In genomic region chr4:83054928-83055327, GRCh38 we compare ENCODE assay signal across 9 cellular contexts. TPM values are rescaled to one million over a fixed set of nuclear protein-coding genes. Genes with fewer than 3 reads are reported as not detected.
DNase-seq lines count a peak whose midpoint lies in the region; ATAC-seq and TF ChIP-seq lines count a peak whose summit lies in the region.
"Had no signal": no experiment of that assay in that cellular context is flagged by ENCODE, and none has a peak within 500 bp of the region (broad histone marks: within the 10 kb centered on the region; RNA-seq: fewer than 3 reads in every experiment).

No MANE protein-coding gene starts in this region.

- H3K23ac ChIP-seq in mesendoderm (ENCODE audit: low read length), result no peak overlapping the region

- no peak overlapping the region for H3K4ac ChIP-seq in mesendoderm (ENCODE audit: low read depth, low read length)

- no peak overlapping the region for H3K4me3 ChIP-seq in CD4-positive, alpha-beta memory T cell (ENCODE audit: low read length in 2 of 2)
- H3K4me3 ChIP-seq in H7 (ENCODE audit: insufficient read depth, low read depth, low read length) (no peak overlapping the region), mesendoderm (ENCODE audit: low read length) (no peak overlapping the region)

- peaks cover 0 to 3% (median 0%) of the 10 kb centered on the region in 4 donors for H3K4me1 Mint-ChIP-seq in CD4-positive, alpha-beta memory T cell
- no peaks in the 10 kb centered on the region for H3K4me1 Mint-ChIP-seq in activated CD8-positive, alpha-beta T cell treated with anti-CD3 and anti-CD28 coated beads for 36 hours (ENCODE audit: low read depth)

- intact Hi-C loops in CD4-positive, alpha-beta memory T cell (cut with micrococcal nuclease), result loop anchor here (1.0 kb wide), 2 partner anchors 205 to 229 kb away; partner anchors contain the start of gene COQ2
- intact Hi-C loops in activated CD8-positive, alpha-beta T cell treated with anti-CD3 and anti-CD28 coated beads for 36 hours (cut with micrococcal nuclease), result no loop called here

- POLR2A ChIA-PET in CD4-positive, alpha-beta memory T cell (lab: Charles Lee; ENCODE audit: partially characterized antibody), result interaction anchor here (1.0 to 1.4 kb wide), 2 partner anchors 206 to 230 kb away, joined by 4 read pairs; partner anchors contain the start of gene COQ2
- POLR2A ChIA-PET in activated CD8-positive, alpha-beta T cell treated with anti-CD3 and anti-CD28 coated beads for 36 hours (lab: Charles Lee), result no interaction called here

- DNase-seq in CD4-positive, alpha-beta memory T cell, result peak in 4 of 5 donors; percentile 13 to 25 (median 19)
- DNase-seq in H7 (peak; percentile 8), kidney tubule cell (ENCODE audit: low spot score) (peak; percentile 20), mesendoderm (no peak)
- DNase-seq in activated CD8-positive, alpha-beta T cell treated with anti-CD3 and anti-CD28 coated beads for 36 hours, result peak; percentile 26
- no peak for DNase-seq in stimulated activated naive CD8-positive, alpha-beta T cell treated with anti-CD3 and anti-CD28 coated beads, Interleukin-15, Interleukin-2, amounts not matched to agents 100 U/mL and 50 U/mL, for 24 hours
- DNase-seq: SW 1271 had no signal

- H3K27me3 Mint-ChIP-seq in CD4-positive, alpha-beta memory T cell, result no peaks in the 10 kb centered on the region
- H3K27me3 Mint-ChIP-seq in activated CD8-positive, alpha-beta T cell treated with anti-CD3 and anti-CD28 coated beads for 36 hours, result no peaks in the 10 kb centered on the region

- H3K4me1 ChIP-seq in CD4-positive, alpha-beta memory T cell (ENCODE audit: insufficient read depth, low read length), result no peaks in the 10 kb centered on the region
- H3K4me1 ChIP-seq in mesendoderm (ENCODE audit: control insufficient read depth, low read depth, low read length), result no peaks in the 10 kb centered on the region

- no peak overlapping the region for H3K27ac ChIP-seq in CD4-positive, alpha-beta memory T cell (ENCODE audit: low read depth, low read length)
- H3K27ac ChIP-seq in mesendoderm (ENCODE audit: low read depth, low read length), result no peak overlapping the region

- no peaks in the 10 kb centered on the region for H3K79me2 ChIP-seq in mesendoderm (ENCODE audit: control insufficient read depth, insufficient read depth, low read length)

- no peak overlapping the region for H4K8ac ChIP-seq in mesendoderm (ENCODE audit: low read depth, low read length)

- no peaks in the 10 kb centered on the region for H3K9me3 ChIP-seq in CD4-positive, alpha-beta memory T cell (ENCODE audit: control insufficient read depth in 1 of 2, low read length in 2 of 2)

- no peaks in the 10 kb centered on the region for H3K27me3 ChIP-seq in CD4-positive, alpha-beta memory T cell (ENCODE audit: insufficient read depth, low read length)
- H3K27me3 ChIP-seq in H7 (ENCODE audit: control insufficient read depth, insufficient read depth, low read length), result no peaks in the 10 kb centered on the region
- H3K27me3 ChIP-seq in mesendoderm (ENCODE audit: insufficient read depth, low read length, poor library complexity), result no peaks in the 10 kb centered on the region

- ATAC-seq in activated CD8-positive, alpha-beta T cell treated with anti-CD3 and anti-CD28 coated beads for 36 hours, result no peak
- ATAC-seq in stimulated activated naive CD8-positive, alpha-beta T cell treated with anti-CD3 and anti-CD28 coated beads, Interleukin-15, Interleukin-2, amounts not matched to agents 100 U/mL and 50 U/mL, for 24 hours, result no peak
- ATAC-seq in GM19452 (IDR thresholded peaks at IDR 0.05; ENCODE audit: unreplicated experiment) (no peak), HG03025 (IDR thresholded peaks at IDR 0.05; ENCODE audit: low FRiP score, unreplicated experiment) (no peak)

- H2BK5ac ChIP-seq in mesendoderm (ENCODE audit: low read length), result no peak overlapping the region

- H2BK15ac ChIP-seq in mesendoderm (replicated peaks; ENCODE audit: low read depth), result no peak overlapping the region

- no peak overlapping the region for H4K5ac ChIP-seq in mesendoderm (ENCODE audit: low read length)

- H3K36me3 Mint-ChIP-seq in CD4-positive, alpha-beta memory T cell, result peaks cover 44 to 50% of the 10 kb centered on the region in 2 donors
- peaks cover 6% of the 10 kb centered on the region for H3K36me3 Mint-ChIP-seq in activated CD8-positive, alpha-beta T cell treated with anti-CD3 and anti-CD28 coated beads for 36 hours (ENCODE audit: low read depth)

- no peaks in the 10 kb centered on the region for H3K79me1 ChIP-seq in mesendoderm (ENCODE audit: low read length)

- H3K27ac Mint-ChIP-seq in CD4-positive, alpha-beta memory T cell, result no peak overlapping the region
- no peak overlapping the region for H3K27ac Mint-ChIP-seq in activated CD8-positive, alpha-beta T cell treated with anti-CD3 and anti-CD28 coated beads for 36 hours

- H3K36me3 ChIP-seq in CD4-positive, alpha-beta memory T cell (ENCODE audit: insufficient read depth, low read length), result peaks cover 30% of the 10 kb centered on the region
- H3K36me3 ChIP-seq in H7 (replicated peaks; ENCODE audit: control insufficient read depth, insufficient read depth, low read length), result no peaks in the 10 kb centered on the region; the same call in 1 of the 2 replicates
- H3K36me3 ChIP-seq in mesendoderm (ENCODE audit: control insufficient read depth, insufficient read depth, low read length), result no peaks in the 10 kb centered on the region

- no peak overlapping the region for H3K4me2 ChIP-seq in mesendoderm (ENCODE audit: low read length)

- no peak overlapping the region for H2AK5ac ChIP-seq in mesendoderm (ENCODE audit: low read length)

- H3K56ac ChIP-seq in mesendoderm (ENCODE audit: low read length), result no peak overlapping the region

- TF ChIP-seq CTCF in activated CD8-positive, alpha-beta T cell treated with anti-CD3 and anti-CD28 coated beads for 36 hours (IDR thresholded peaks at IDR 0.05), result peak; percentile 43

- H3K9ac ChIP-seq in mesendoderm (ENCODE audit: low read length), result no peak overlapping the region

- no peak overlapping the region for H2BK120ac ChIP-seq in mesendoderm (ENCODE audit: low read depth, low read length)

- CTCF ChIA-PET in CD4-positive, alpha-beta memory T cell (lab: Charles Lee; ENCODE audit: partially characterized antibody), result interaction anchor here (1.0 to 3.5 kb wide), 10 partner anchors 17 to 230 kb away, joined by 3 to 14 read pairs (median 4); partner anchors contain the start of genes COPS4 and COQ2
- CTCF ChIA-PET in activated CD8-positive, alpha-beta T cell treated with anti-CD3 and anti-CD28 coated beads for 36 hours (lab: Charles Lee), result interaction anchor here (0.6 to 2.8 kb wide), 11 partner anchors 9 to 229 kb away, joined by 3 to 11 read pairs (median 4); partner anchors contain the start of genes COPS4 and COQ2

- H3K18ac ChIP-seq in mesendoderm (ENCODE audit: low read length), result no peak overlapping the region

- H3K9me3 Mint-ChIP-seq in CD4-positive, alpha-beta memory T cell, result peaks cover 0 to 1% (median 0%) of the 10 kb centered on the region in 8 donors
- no peaks in the 10 kb centered on the region for H3K9me3 Mint-ChIP-seq in activated CD8-positive, alpha-beta T cell treated with anti-CD3 and anti-CD28 coated beads for 36 hours

- no peak overlapping the region for H3K4me3 Mint-ChIP-seq in CD4-positive, alpha-beta memory T cell
- H3K4me3 Mint-ChIP-seq in activated CD8-positive, alpha-beta T cell treated with anti-CD3 and anti-CD28 coated beads for 36 hours, result no peak overlapping the region

RNA-seq across cellular contexts. Expression of gene COPS4, which starts 19.9 kb away (rescaled TPM):
- total RNA-seq in CD4-positive, alpha-beta memory T cell, result 10 to 100 TPM; 24.6 to 26.1 TPM
- 10 to 100 TPM; 69.8 to 91.2 TPM for polyA plus RNA-seq in CD4-positive, alpha-beta memory T cell
- 77.9 and 89.0 TPM in 2 replicates for total RNA-seq in H7 (2014; rRNA removed; shearing (Covaris generic))
- total RNA-seq in activated CD8-positive, alpha-beta T cell treated with anti-CD3 and anti-CD28 coated beads for 36 hours, result 10 to 100 TPM; 38.4 to 38.8 TPM
- 50.9 TPM for polyA plus RNA-seq in mesendoderm (2013, experiment 1 of 2)
- polyA plus RNA-seq in mesendoderm (2013, experiment 2 of 2), result 49.1 TPM

RNA-seq across cellular contexts. Expression of gene LIN54, which starts 44.3 kb away (rescaled TPM):
- total RNA-seq in CD4-positive, alpha-beta memory T cell, result 10 to 100 TPM; 19.2 to 21.7 TPM
- 10 to 100 TPM in 1 of 2 donors, 1 to 10 TPM in 1; 7.6 to 11.8 TPM for polyA plus RNA-seq in CD4-positive, alpha-beta memory T cell
- 11.4 and 13.0 TPM in 2 replicates for total RNA-seq in H7 (2014; rRNA removed; shearing (Covaris generic))
- total RNA-seq in activated CD8-positive, alpha-beta T cell treated with anti-CD3 and anti-CD28 coated beads for 36 hours, result 10 to 100 TPM; 28.0 to 29.1 TPM
- polyA plus RNA-seq in mesendoderm (2013, experiment 1 of 2), result 11.5 TPM
- 11.1 TPM for polyA plus RNA-seq in mesendoderm (2013, experiment 2 of 2)

RNA-seq across cellular contexts. Expression of gene PLAC8, which starts 59.6 kb away (rescaled TPM):
- 100 to 1,000 TPM; 148 to 150 TPM for total RNA-seq in CD4-positive, alpha-beta memory T cell
- 100 to 1,000 TPM; 378 to 424 TPM for polyA plus RNA-seq in CD4-positive, alpha-beta memory T cell
- 0.41 and 3.4 TPM in 2 replicates for total RNA-seq in H7 (2014; rRNA removed; shearing (Covaris generic))
- total RNA-seq in activated CD8-positive, alpha-beta T cell treated with anti-CD3 and anti-CD28 coated beads for 36 hours, result 100 to 1,000 TPM in 1 of 2 experiments, 10 to 100 TPM in 1; 88.7 to 101 TPM
- 3.6 TPM for polyA plus RNA-seq in mesendoderm (2013, experiment 1 of 2)
- 3.0 TPM for polyA plus RNA-seq in mesendoderm (2013, experiment 2 of 2)

Comparison
In these comparisons a context has a peak if more than half of its experiments do, and no peak if none do; other contexts are left out.
1. DNase-seq: peak in CD4-positive, alpha-beta memory T cell (4 of 5), H7 (single experiment), activated CD8-positive, alpha-beta T cell treated with anti-CD3 and anti-CD28 coated beads for 36 hours (single experiment) and kidney tubule cell (single experiment); none in stimulated activated naive CD8-positive, alpha-beta T cell treated with anti-CD3 and anti-CD28 coated beads, Interleukin-15, Interleukin-2, amounts not matched to agents 100 U/mL and 50 U/mL, for 24 hours (single experiment) and mesendoderm (single experiment).
2. RNA of gene PLAC8, which starts 59.6 kb away (total RNA-seq): 148 to 150 TPM in CD4-positive, alpha-beta memory T cell and 88.7 to 101 TPM in activated CD8-positive, alpha-beta T cell treated with anti-CD3 and anti-CD28 coated beads for 36 hours; 0.41 to 3.4 TPM in H7; every median in the first group is over 10 times any median in the second.